21 cellular contexts compared by ENCODE assay signal in genomic region chr22:43225609-43226008, GRCh38.
"Had no signal": no experiment of that assay in that cellular context is flagged by ENCODE, and none has a peak within 500 bp of the region (broad histone marks: within the 10 kb centered on the region; RNA-seq: fewer than 3 reads in every experiment).

No MANE protein-coding gene starts in this region.

- H3K4me3 Mint-ChIP-seq: activated T-helper 1 cell treated with anti-CD3 and anti-CD28 coated beads, Interleukin-12 subunit alpha, Interleukin-12 subunit beta, Interleukin-2, Interleukin-4 antibody, amounts not matched to agents 30 ng/mL and 10 ng/mL and 1 ng/mL, durations not matched to agents 14 hours and 24 hours and 36 hours; stimulated activated memory B cell treated with anti-CD40 and anti-IgM and Interleukin-4, amounts not matched to agents 10 μg/mL and 1 μg/mL and 100 μg/mL, for 72 hours; T-cell had no signal

- H3K4me1 Mint-ChIP-seq: stimulated activated memory B cell treated with anti-CD40 and anti-IgM and Interleukin-4, amounts not matched to agents 10 μg/mL and 1 μg/mL and 100 μg/mL, for 72 hours; T-cell had no signal

- ATAC-seq: activated naive CD4-positive, alpha-beta T cell treated with anti-CD3 and anti-CD28 coated beads, Interleukin-2, amount 50 U/mL, for 72 hours; left colon; lower lobe of right lung; SK-N-SH treated with all-trans-retinoic acid at 6 μM for 48 hours; stimulated activated memory B cell treated with anti-CD40 and anti-IgM and Interleukin-4, amounts not matched to agents 10 μg/mL and 1 μg/mL and 100 μg/mL, for 72 hours; T-cell had no signal

- DNase-seq: activated CD4-positive, CD25-positive, alpha-beta regulatory T cell treated with anti-CD3 and anti-CD28 coated beads, Interleukin-2, amount 50 U/mL, for 72 hours; activated gamma-delta T cell treated with Interleukin-2 at 50 U/mL for 16 hours; activated T-cell treated with anti-CD3 and anti-CD28 coated beads for 4 hours; amygdala; central memory CD4-positive, alpha-beta T cell; dorsolateral prefrontal cortex; left colon; lower lobe of right lung; sigmoid colon; stimulated activated CD4-positive, alpha-beta T cell treated with anti-CD3 and anti-CD28 coated beads, Interleukin-4, amount 100 ng/mL, for 24 hours; T-cell; T1000; thyroid gland had no signal

- H3K27ac Mint-ChIP-seq: activated naive CD4-positive, alpha-beta T cell treated with anti-CD3 and anti-CD28 coated beads, Interleukin-2, amount 50 U/mL, for 72 hours; activated T-helper 1 cell treated with anti-CD3 and anti-CD28 coated beads, Interleukin-12 subunit alpha, Interleukin-12 subunit beta, Interleukin-2, Interleukin-4 antibody, amounts not matched to agents 30 ng/mL and 10 ng/mL and 1 ng/mL, durations not matched to agents 14 hours and 24 hours and 36 hours; stimulated activated memory B cell treated with anti-CD40 and anti-IgM and Interleukin-4, amounts not matched to agents 10 μg/mL and 1 μg/mL and 100 μg/mL, for 72 hours had no signal

- H3K4me2 ChIP-seq: hepatocyte had no signal

- H3K36me3 Mint-ChIP-seq: activated naive CD4-positive, alpha-beta T cell treated with anti-CD3 and anti-CD28 coated beads, Interleukin-2, amount 50 U/mL, for 72 hours; stimulated activated memory B cell treated with anti-CD40 and anti-IgM and Interleukin-4, amounts not matched to agents 10 μg/mL and 1 μg/mL and 100 μg/mL, for 72 hours; T-cell had no signal

- H3K27ac ChIP-seq: brain microvascular endothelial cell, dorsolateral prefrontal cortex, epithelial cell of prostate, lower lobe of right lung, sigmoid colon, thyroid gland had no signal

- H3K27me3 ChIP-seq: brain microvascular endothelial cell, dorsolateral prefrontal cortex, hepatocyte, ovary, thyroid gland had no signal

- H3K4me3 ChIP-seq: dorsolateral prefrontal cortex, hepatocyte, lower lobe of right lung, ovary, sigmoid colon, thyroid gland had no signal

- H3K4me1 ChIP-seq: sigmoid colon, thyroid gland had no signal

- H3K27me3 Mint-ChIP-seq: T-cell had no signal

- H3K36me3 ChIP-seq: brain microvascular endothelial cell, lower lobe of right lung, ovary, sigmoid colon, thyroid gland had no signal

- H3K9me3 Mint-ChIP-seq: activated naive CD4-positive, alpha-beta T cell treated with anti-CD3 and anti-CD28 coated beads, Interleukin-2, amount 50 U/mL, for 72 hours; activated T-helper 1 cell treated with anti-CD3 and anti-CD28 coated beads, Interleukin-12 subunit alpha, Interleukin-12 subunit beta, Interleukin-2, Interleukin-4 antibody, amounts not matched to agents 30 ng/mL and 10 ng/mL and 1 ng/mL, durations not matched to agents 14 hours and 24 hours and 36 hours; stimulated activated memory B cell treated with anti-CD40 and anti-IgM and Interleukin-4, amounts not matched to agents 10 μg/mL and 1 μg/mL and 100 μg/mL, for 72 hours; T-cell had no signal

- H3K79me2 ChIP-seq: hepatocyte had no signal
